ENCODE assay signal across 26 cellular contexts in the genomic region with DNA sequence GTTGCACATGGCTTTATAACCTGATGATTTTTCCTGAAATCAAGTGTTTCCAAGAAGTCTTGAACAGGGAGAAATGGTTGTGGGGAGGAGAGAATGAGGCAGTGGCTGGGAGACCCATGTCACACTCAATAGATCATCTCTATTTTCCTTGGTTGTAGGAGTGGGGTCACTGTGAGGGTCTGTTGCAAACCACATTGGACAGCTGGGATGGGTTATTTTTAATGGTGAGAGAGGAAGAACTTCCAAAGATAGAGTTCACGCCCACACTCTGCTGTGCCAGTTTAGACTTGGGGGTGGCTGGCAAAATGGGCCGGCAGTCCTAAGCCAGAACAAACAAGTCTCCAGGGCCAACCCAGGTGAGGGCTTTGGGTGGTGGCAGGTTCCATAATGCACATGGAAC.
DNase-seq lines count a peak whose midpoint lies in the region; ATAC-seq, FAIRE-seq and TF ChIP-seq lines count a peak whose summit lies in the region.
"Had no signal": no experiment of that assay in that cellular context is flagged by ENCODE, and none has a peak within 500 bp of the region (broad histone marks: within the 10 kb centered on the region; RNA-seq: fewer than 3 reads in every experiment).

No MANE protein-coding gene starts in this region.

- no peak for TF ChIP-seq CTCF in HFFc6 (IDR thresholded peaks at IDR 0.05)
- no peak for TF ChIP-seq CTCF in lung (IDR thresholded peaks at IDR 0.05; ENCODE audit: control extremely low read depth, extremely low read depth)
- TF ChIP-seq CTCF in thoracic aorta (IDR thresholded peaks at IDR 0.05), result no peak

- FAIRE-seq in GM12892 (lab: Jason Lieb, UNC), result no peak
- FAIRE-seq: A549, D721Med, GM18507, HepG2, K562 had no signal

- TF ChIP-seq POLR2A in GM12892 (IDR thresholded peaks at IDR 0.05; ENCODE audit: low read depth, low read length), result no peak

- H3K4me1 ChIP-seq in SJSA1 (replicated peaks) (peaks cover 39% of the 10 kb centered on the region), lung (ENCODE audit: control insufficient read depth in 2 of 2, insufficient read depth in 2 of 2, low read length in 2 of 2) (peaks cover 0 to 2% of the 10 kb centered on the region in 2 donors), thoracic aorta (ENCODE audit: control insufficient read depth in 1 of 2, low read depth in 2 of 2) (peaks cover 18 to 56% of the 10 kb centered on the region in 2 donors)
- H3K4me1 ChIP-seq: A549; BLaER1 treated with 17β-estradiol and CSF1 and Interleukin-3, amounts not matched to agents 10 nM and 100 nM had no signal

- H3K36me3 Mint-ChIP-seq in HFFc6 (ENCODE audit: low read depth), result peaks cover 16% of the 10 kb centered on the region; the same call in 1 of the 2 replicates
- H3K36me3 Mint-ChIP-seq in activated CD8-positive, alpha-beta memory T cell treated with anti-CD3 and anti-CD28 coated beads, Interleukin-2, amount 10 ng/mL, durations not matched to agents 7 days and 5 days, result no peaks in the 10 kb centered on the region

- DNase-seq in HFFc6 (no peak), SJSA1 (ENCODE audit: low read depth in 1 of 2, low spot score in 2 of 2) (no peak), lung (ENCODE audit: low spot score) (peak; percentile 10), thoracic aorta (ENCODE audit: low spot score) (no peak), epidermal melanocyte (ENCODE audit: insufficient read length, low spot score) (no peak), GM12892 (ENCODE audit: insufficient read length) (no peak)
- no peak for DNase-seq in activated CD8-positive, alpha-beta memory T cell treated with anti-CD3 and anti-CD28 coated beads, Interleukin-2, amount 10 ng/mL, durations not matched to agents 7 days and 5 days
- DNase-seq: AML-193; CD4-positive, alpha-beta T cell; H7; Kasumi-1; MV-4-11; NCI-H1105; NCI-H146; NCI-H1930; NCI-H2107; NCI-H524 treated with DMSO at 0.1 percent for 48 hours; NK-92 treated with Interleukin-12 subunit alpha and Interleukin-12 subunit beta, amount 100 ng/mL, for 24 hours; PC-3; Right ventricle myocardium superior had no signal

- ATAC-seq in lung (ENCODE audit: insufficient read depth, low FRiP score) (no peak), thoracic aorta (ENCODE audit: insufficient number of reproducible peaks, low FRiP score, low read depth) (no peak)
- no peak for ATAC-seq in activated CD8-positive, alpha-beta memory T cell treated with anti-CD3 and anti-CD28 coated beads, Interleukin-2, amount 10 ng/mL, durations not matched to agents 7 days and 5 days
- ATAC-seq: A549, HepG2, K562, PC-3 had no signal

- 76 to 86% methylated on average over 2 of the region's 2 CpGs for WGBS in lung, 2 donors

- H3K27me3 ChIP-seq in SJSA1 (replicated peaks), result no peaks in the 10 kb centered on the region
- no peaks in the 10 kb centered on the region for H3K27me3 ChIP-seq in lung (ENCODE audit: control insufficient read depth, insufficient read depth)
- H3K27me3 ChIP-seq in thoracic aorta (replicated peaks; ENCODE audit: insufficient read depth), result no peaks in the 10 kb centered on the region
- H3K27me3 ChIP-seq: BLaER1 treated with 17β-estradiol and CSF1 and Interleukin-3, amounts not matched to agents 10 nM and 100 nM had no signal

- H3K9me3 Mint-ChIP-seq in HFFc6, result peaks cover 6% of the 10 kb centered on the region; the same call in 1 of the 2 replicates
- no peaks in the 10 kb centered on the region for H3K9me3 Mint-ChIP-seq in activated CD8-positive, alpha-beta memory T cell treated with anti-CD3 and anti-CD28 coated beads, Interleukin-2, amount 10 ng/mL, durations not matched to agents 7 days and 5 days (ENCODE audit: low read depth)
- H3K9me3 Mint-ChIP-seq: CD4-positive, alpha-beta T cell had no signal

- no peak overlapping the region for H3K4me3 Mint-ChIP-seq in HFFc6
- no peak overlapping the region for H3K4me3 Mint-ChIP-seq in activated CD8-positive, alpha-beta memory T cell treated with anti-CD3 and anti-CD28 coated beads, Interleukin-2, amount 10 ng/mL, durations not matched to agents 7 days and 5 days
- H3K4me3 Mint-ChIP-seq: CD4-positive, alpha-beta T cell had no signal

- H3K9me3 ChIP-seq in SJSA1 (replicated peaks) (no peaks in the 10 kb centered on the region), lung (ENCODE audit: control insufficient read depth in 2 of 2, insufficient read depth in 1 of 2, low read length in 1 of 2) (peaks cover 0 to 4% of the 10 kb centered on the region in 2 donors), thoracic aorta (no peaks in the 10 kb centered on the region)
- H3K9me3 ChIP-seq: A549 had no signal

- peak overlapping the region; percentile 70 for H3K27ac Mint-ChIP-seq in HFFc6
- no peak overlapping the region for H3K27ac Mint-ChIP-seq in activated CD8-positive, alpha-beta memory T cell treated with anti-CD3 and anti-CD28 coated beads, Interleukin-2, amount 10 ng/mL, durations not matched to agents 7 days and 5 days
- H3K27ac Mint-ChIP-seq: CD4-positive, alpha-beta T cell had no signal

- CTCF ChIA-PET in activated CD8-positive, alpha-beta memory T cell treated with anti-CD3 and anti-CD28 coated beads, Interleukin-2, amount 10 ng/mL, durations not matched to agents 7 days and 5 days (lab: Charles Lee), result no interaction called here

- H3K4me1 Mint-ChIP-seq in HFFc6 (ENCODE audit: low read depth), result peaks cover 55% of the 10 kb centered on the region
- H3K4me1 Mint-ChIP-seq in activated CD8-positive, alpha-beta memory T cell treated with anti-CD3 and anti-CD28 coated beads, Interleukin-2, amount 10 ng/mL, durations not matched to agents 7 days and 5 days, result no peaks in the 10 kb centered on the region

- H3K4me3 ChIP-seq in SJSA1, result no peak overlapping the region
- H3K4me3 ChIP-seq in lung, result no peak overlapping the region
- no peak overlapping the region for H3K4me3 ChIP-seq in thoracic aorta
- H3K4me3 ChIP-seq: A549; BLaER1 treated with 17β-estradiol and CSF1 and Interleukin-3, amounts not matched to agents 10 nM and 100 nM; K562 had no signal

- H3K27me3 Mint-ChIP-seq in HFFc6 (ENCODE audit: insufficient read depth), result no peaks in the 10 kb centered on the region
- peaks cover 15% of the 10 kb centered on the region for H3K27me3 Mint-ChIP-seq in activated CD8-positive, alpha-beta memory T cell treated with anti-CD3 and anti-CD28 coated beads, Interleukin-2, amount 10 ng/mL, durations not matched to agents 7 days and 5 days

- no peaks in the 10 kb centered on the region for H3K36me3 ChIP-seq in SJSA1
- H3K36me3 ChIP-seq in lung (ENCODE audit: control insufficient read depth in 2 of 2, insufficient read depth in 2 of 2, low read length in 2 of 2), result no peaks in the 10 kb centered on the region
- H3K36me3 ChIP-seq in thoracic aorta, result no peaks in the 10 kb centered on the region
- H3K36me3 ChIP-seq: BLaER1 treated with 17β-estradiol and CSF1 and Interleukin-3, amounts not matched to agents 10 nM and 100 nM had no signal

- H3K27ac ChIP-seq in SJSA1 (peak overlapping the region; percentile 88), lung (ENCODE audit: low read depth in 1 of 2, low read length in 1 of 2) (no peak overlapping the region), thoracic aorta (peak overlapping the region; percentile 72 to 78)
- H3K27ac ChIP-seq: A549; BLaER1 treated with 17β-estradiol and CSF1 and Interleukin-3, amounts not matched to agents 10 nM and 100 nM had no signal

Comparison
In these comparisons a context has a peak if more than half of its experiments do, and no peak if none do; other contexts are left out.
1. H3K27ac ChIP-seq: peak in SJSA1 (single experiment) and thoracic aorta (2 of 2); none in lung (0 of 2).